Comparison of ENCODE assay signal across 12 cellular contexts in genomic region chr2:234983011-234983726, GRCh38. TPM values are rescaled to one million over a fixed set of nuclear protein-coding genes. Genes with fewer than 3 reads are reported as not detected.
DNase-seq lines count a peak whose midpoint lies in the region; ATAC-seq and TF ChIP-seq lines count a peak whose summit lies in the region.
"Had no signal": no experiment of that assay in that cellular context is flagged by ENCODE, and none has a peak within 500 bp of the region (broad histone marks: within the 10 kb centered on the region; RNA-seq: fewer than 3 reads in every experiment).

No MANE protein-coding gene starts in this region.

- no peak overlapping the region for H4K8ac ChIP-seq in neuronal stem cell (ENCODE audit: low read depth, low read length)

- no peak overlapping the region for H3K4me3 Mint-ChIP-seq in brain
- H3K4me3 Mint-ChIP-seq in activated CD4-positive, alpha-beta T cell treated with anti-CD3 and anti-CD28 coated beads for 36 hours = no peak overlapping the region
- no peak overlapping the region for H3K4me3 Mint-ChIP-seq in activated CD4-positive, alpha-beta memory T cell treated with anti-CD3 and anti-CD28 coated beads for 36 hours
- H3K4me3 Mint-ChIP-seq: activated CD4-positive, alpha-beta memory T cell treated with anti-CD3 and anti-CD28 coated beads, Interleukin-2, amount 10 ng/mL, durations not matched to agents 7 days and 5 days; IgD-negative memory B cell had no signal

- peaks cover 62% of the 10 kb centered on the region for H3K4me1 Mint-ChIP-seq in brain
- no peaks in the 10 kb centered on the region for H3K4me1 Mint-ChIP-seq in activated CD4-positive, alpha-beta T cell treated with anti-CD3 and anti-CD28 coated beads for 36 hours
- no peaks in the 10 kb centered on the region for H3K4me1 Mint-ChIP-seq in activated CD4-positive, alpha-beta memory T cell treated with anti-CD3 and anti-CD28 coated beads for 36 hours (ENCODE audit: low read depth)
- H3K4me1 Mint-ChIP-seq: activated CD4-positive, alpha-beta memory T cell treated with anti-CD3 and anti-CD28 coated beads, Interleukin-2, amount 10 ng/mL, durations not matched to agents 7 days and 5 days had no signal

- H3K36me3 Mint-ChIP-seq in brain = peaks cover 75% of the 10 kb centered on the region
- no peaks in the 10 kb centered on the region for H3K36me3 Mint-ChIP-seq in activated CD4-positive, alpha-beta T cell treated with anti-CD3 and anti-CD28 coated beads for 36 hours (ENCODE audit: low read depth)
- no peaks in the 10 kb centered on the region for H3K36me3 Mint-ChIP-seq in activated CD4-positive, alpha-beta memory T cell treated with anti-CD3 and anti-CD28 coated beads for 36 hours
- H3K36me3 Mint-ChIP-seq: naive B cell had no signal

- CTCF ChIA-PET in activated CD4-positive, alpha-beta T cell treated with anti-CD3 and anti-CD28 coated beads for 36 hours (lab: Charles Lee) = no interaction called here
- CTCF ChIA-PET in activated CD4-positive, alpha-beta memory T cell treated with anti-CD3 and anti-CD28 coated beads for 36 hours (lab: Charles Lee) = no interaction called here

- H3K23ac ChIP-seq in neuronal stem cell (ENCODE audit: low read depth, low read length, poor library complexity) = no peak overlapping the region

- H3K27me3 Mint-ChIP-seq in brain = peaks cover 4% of the 10 kb centered on the region
- H3K27me3 Mint-ChIP-seq in activated CD4-positive, alpha-beta T cell treated with anti-CD3 and anti-CD28 coated beads for 36 hours = no peaks in the 10 kb centered on the region
- peaks cover 5% of the 10 kb centered on the region for H3K27me3 Mint-ChIP-seq in activated CD4-positive, alpha-beta memory T cell treated with anti-CD3 and anti-CD28 coated beads for 36 hours
- H3K27me3 Mint-ChIP-seq: activated CD4-positive, alpha-beta memory T cell treated with anti-CD3 and anti-CD28 coated beads, Interleukin-2, amount 10 ng/mL, durations not matched to agents 7 days and 5 days had no signal

- no peak overlapping the region for H3K18ac ChIP-seq in neuronal stem cell (ENCODE audit: low read length)

- peaks cover 21% of the 10 kb centered on the region for H3K79me1 ChIP-seq in neuronal stem cell (ENCODE audit: low read depth, low read length)

- H4K91ac ChIP-seq in neuronal stem cell (ENCODE audit: low read depth, low read length, poor library complexity) = no peak overlapping the region

- no peak for TF ChIP-seq CTCF in brain (conservative IDR thresholded peaks at IDR 0.05)

- H2BK5ac ChIP-seq in neuronal stem cell (ENCODE audit: low read length) = no peak overlapping the region

- no peak overlapping the region for H2AFZ ChIP-seq in neuronal stem cell (ENCODE audit: low read length)

- H3K14ac ChIP-seq in neuronal stem cell (ENCODE audit: low read length) = no peak overlapping the region

- POLR2A ChIA-PET in activated CD4-positive, alpha-beta T cell treated with anti-CD3 and anti-CD28 coated beads for 36 hours (lab: Charles Lee) = no interaction called here
- POLR2A ChIA-PET in activated CD4-positive, alpha-beta memory T cell treated with anti-CD3 and anti-CD28 coated beads for 36 hours (lab: Charles Lee) = no interaction called here

- H3K27ac ChIP-seq in neuronal stem cell (replicated peaks; ENCODE audit: low read length) = no peak overlapping the region

- peaks cover 8 to 33% of the 10 kb centered on the region in 2 donors for H3K9me3 ChIP-seq in neuronal stem cell (replicated peaks in 1 of 2; ENCODE audit: control insufficient read depth in 2 of 2, insufficient read depth in 1 of 2, low read depth in 1 of 2, low read length in 2 of 2)

- H3K36me3 ChIP-seq in neuronal stem cell (replicated peaks in 1 of 2; ENCODE audit: control insufficient read depth in 2 of 2, insufficient read depth in 2 of 2, low read length in 2 of 2) = peaks cover 3 to 54% of the 10 kb centered on the region in 2 donors

- no peak overlapping the region for H2BK120ac ChIP-seq in neuronal stem cell (ENCODE audit: low read depth, low read length)

- H3K27ac Mint-ChIP-seq in brain = peak overlapping the region in 4 of 5 experiments; percentile 70 to 85 (median 80)
- H3K27ac Mint-ChIP-seq in activated CD4-positive, alpha-beta T cell treated with anti-CD3 and anti-CD28 coated beads for 36 hours = no peak overlapping the region
- H3K27ac Mint-ChIP-seq in activated CD4-positive, alpha-beta memory T cell treated with anti-CD3 and anti-CD28 coated beads for 36 hours = no peak overlapping the region
- H3K27ac Mint-ChIP-seq: activated CD4-positive, alpha-beta memory T cell treated with anti-CD3 and anti-CD28 coated beads, Interleukin-2, amount 10 ng/mL, durations not matched to agents 7 days and 5 days had no signal

- peaks cover 19 to 30% of the 10 kb centered on the region in 2 donors for H3K4me1 ChIP-seq in neuronal stem cell (ENCODE audit: control insufficient read depth in 2 of 2, insufficient read depth in 1 of 2, low read depth in 1 of 2, low read length in 2 of 2)

- peak overlapping the region; percentile 36 for H2AK5ac ChIP-seq in neuronal stem cell (ENCODE audit: low read depth, low read length)

- ATAC-seq in activated CD4-positive, alpha-beta T cell treated with anti-CD3 and anti-CD28 coated beads for 36 hours = no peak

- intact Hi-C loops in activated CD4-positive, alpha-beta T cell treated with anti-CD3 and anti-CD28 coated beads for 36 hours (cut with DNase I, micrococcal nuclease) = no loop called here
- intact Hi-C loops in activated CD4-positive, alpha-beta memory T cell treated with anti-CD3 and anti-CD28 coated beads for 36 hours (cut with micrococcal nuclease) = no loop called here

- H2BK12ac ChIP-seq in neuronal stem cell (ENCODE audit: low read length) = no peak overlapping the region

- H3K9me3 Mint-ChIP-seq in brain = peaks cover 0 to 21% (median 13%) of the 10 kb centered on the region in 5 experiments
- peaks cover 2% of the 10 kb centered on the region for H3K9me3 Mint-ChIP-seq in activated CD4-positive, alpha-beta T cell treated with anti-CD3 and anti-CD28 coated beads for 36 hours (ENCODE audit: low read depth)
- H3K9me3 Mint-ChIP-seq in activated CD4-positive, alpha-beta memory T cell treated with anti-CD3 and anti-CD28 coated beads for 36 hours = peaks cover 8% of the 10 kb centered on the region
- H3K9me3 Mint-ChIP-seq: activated CD4-positive, alpha-beta memory T cell treated with anti-CD3 and anti-CD28 coated beads, Interleukin-2, amount 10 ng/mL, durations not matched to agents 7 days and 5 days had no signal

- WGBS in neuronal stem cell (ENCODE audit: extremely low coverage in 2 of 2, insufficient read length in 2 of 2, insufficient replicate concordance in 1 of 2), 2 donors = no CpG with 5 or more reads among the region's 11 CpGs

- H2BK15ac ChIP-seq in neuronal stem cell (ENCODE audit: low read length) = no peak overlapping the region

- no peak overlapping the region for H3K4me2 ChIP-seq in neuronal stem cell (ENCODE audit: insufficient read depth, low read length, poor library complexity, severe bottlenecking)

- peak; percentile 88 for DNase-seq in DMS79 treated with DMSO at 0.1 percent for 48 hours (lab: John Stamatoyannopoulos, UW)
- peak; percentile 71 for DNase-seq in NCI-H2107 (lab: John Stamatoyannopoulos, UW)
- DNase-seq in neuronal stem cell (ENCODE audit: low spot score) = no peak
- DNase-seq in activated CD4-positive, alpha-beta T cell treated with anti-CD3 and anti-CD28 coated beads for 36 hours = no peak
- DNase-seq in activated CD4-positive, alpha-beta memory T cell treated with anti-CD3 and anti-CD28 coated beads for 36 hours = no peak
- no peak for DNase-seq in ureter (ENCODE audit: low spot score)
- no peak for DNase-seq in DMS 273 (lab: John Stamatoyannopoulos, UW; ENCODE audit: unreplicated experiment)
- DNase-seq: activated CD4-positive, alpha-beta memory T cell treated with anti-CD3 and anti-CD28 coated beads, Interleukin-2, amount 10 ng/mL, durations not matched to agents 7 days and 5 days; naive B cell; stimulated activated CD4-positive, alpha-beta T cell treated with anti-CD3 and anti-CD28 coated beads, Interleukin-4, amount 100 ng/mL, for 1 hour had no signal

- no peaks in the 10 kb centered on the region for H3K27me3 ChIP-seq in neuronal stem cell (ENCODE audit: control insufficient read depth in 3 of 3, insufficient read depth in 3 of 3, low read depth in 1 of 3, low read length in 3 of 3)

- no peak overlapping the region for H3K4me3 ChIP-seq in neuronal stem cell (ENCODE audit: low read length in 2 of 2)

- no peak overlapping the region for H3K9ac ChIP-seq in neuronal stem cell (ENCODE audit: low read depth, low read length, poor library complexity)

- H3K4ac ChIP-seq in neuronal stem cell (ENCODE audit: low read length) = no peak overlapping the region

RNA-seq across cellular contexts. Expression of gene SH3BP4, which starts 31.4 kb away (rescaled TPM):
- polyA plus RNA-seq in brain (ENCODE audit: insufficient read depth, low read depth, low replicate concordance) = 78.4 TPM
- polyA plus RNA-seq in neuronal stem cell (2013, experiment 1 of 2) = 29.1 TPM
- 29.4 TPM for polyA plus RNA-seq in neuronal stem cell (2013, experiment 2 of 2)
- total RNA-seq in activated CD4-positive, alpha-beta T cell treated with anti-CD3 and anti-CD28 coated beads for 36 hours = under 1 TPM; 0.21 to 0.32 TPM
- under 1 TPM; 0.10 to 0.46 TPM for total RNA-seq in activated CD4-positive, alpha-beta memory T cell treated with anti-CD3 and anti-CD28 coated beads for 36 hours
- total RNA-seq in ureter = 29.9 TPM

Comparison
In these comparisons a context has a peak if more than half of its experiments do, and no peak if none do; other contexts are left out.
1. DNase-seq: peak in DMS79 treated with DMSO at 0.1 percent for 48 hours (single experiment) and NCI-H2107 (single experiment); none in neuronal stem cell (single experiment), activated CD4-positive, alpha-beta T cell treated with anti-CD3 and anti-CD28 coated beads for 36 hours (single experiment), activated CD4-positive, alpha-beta memory T cell treated with anti-CD3 and anti-CD28 coated beads for 36 hours (single experiment), ureter (single experiment) and DMS 273 (single experiment).
2. H3K27ac Mint-ChIP-seq: peak in brain (4 of 5); none in activated CD4-positive, alpha-beta T cell treated with anti-CD3 and anti-CD28 coated beads for 36 hours (single experiment) and activated CD4-positive, alpha-beta memory T cell treated with anti-CD3 and anti-CD28 coated beads for 36 hours (single experiment).
3. RNA of gene SH3BP4, which starts 31.4 kb away (total RNA-seq): 29.9 TPM in ureter (single experiment); 0.10 to 0.46 TPM in activated CD4-positive, alpha-beta memory T cell treated with anti-CD3 and anti-CD28 coated beads for 36 hours and 0.21 to 0.32 TPM in activated CD4-positive, alpha-beta T cell treated with anti-CD3 and anti-CD28 coated beads for 36 hours; every median in the first group is over 10 times any median in the second.